2 cellular contexts compared by ENCODE assay signal in the genomic region with DNA sequence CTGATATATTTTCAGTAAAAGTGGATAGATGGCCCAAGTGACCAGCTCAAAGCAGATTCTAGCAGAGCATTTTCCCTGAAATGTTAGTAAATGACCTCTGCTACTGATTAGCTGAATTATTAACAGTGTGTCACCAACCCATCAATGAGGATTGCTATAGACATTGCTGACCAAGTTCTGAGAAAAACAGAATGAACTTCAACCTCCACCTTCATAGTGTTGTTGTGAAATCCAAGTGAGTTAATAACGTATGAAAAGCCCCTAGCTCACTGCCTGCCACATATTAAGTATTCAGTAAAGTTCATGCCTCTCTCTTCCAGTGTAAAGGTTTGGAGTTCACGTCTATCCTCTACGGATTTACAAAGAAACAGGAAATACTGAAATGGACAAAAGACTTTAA.
A peak's percentile ranks its signal among the peaks of the same experiment; 100 is the strongest.
TF ChIP-seq lines count a peak whose summit lies in the region.

No MANE protein-coding gene starts in this region.

TF ChIP-seq in WTC11, 78 proteins besides CTCF, POLR2A, EP300 and RAD21:
- TF ChIP-seq, protein P1, sequence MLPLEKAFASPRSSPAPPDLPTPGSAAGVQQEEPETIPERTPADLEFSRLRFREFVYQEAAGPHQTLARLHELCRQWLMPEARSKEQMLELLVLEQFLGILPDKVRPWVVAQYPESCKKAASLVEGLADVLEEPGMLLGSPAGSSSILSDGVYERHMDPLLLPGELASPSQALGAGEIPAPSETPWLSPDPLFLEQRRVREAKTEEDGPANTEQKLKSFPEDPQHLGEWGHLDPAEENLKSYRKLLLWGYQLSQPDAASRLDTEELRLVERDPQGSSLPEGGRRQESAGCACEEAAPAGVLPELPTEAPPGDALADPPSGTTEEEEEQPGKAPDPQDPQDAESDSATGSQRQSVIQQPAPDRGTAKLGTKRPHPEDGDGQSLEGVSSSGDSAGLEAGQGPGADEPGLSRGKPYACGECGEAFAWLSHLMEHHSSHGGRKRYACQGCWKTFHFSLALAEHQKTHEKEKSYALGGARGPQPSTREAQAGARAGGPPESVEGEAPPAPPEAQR (CRISPR knock-in tag; IDR thresholded peaks at IDR 0.05): no peak
- TF ChIP-seq ZNF317 (CRISPR knock-in tag; IDR thresholded peaks at IDR 0.05; ENCODE audit: borderline replicate concordance, low read depth): no peak
- TF ChIP-seq TCF7 (CRISPR knock-in tag; IDR thresholded peaks at IDR 0.05; ENCODE audit: low read depth): no peak
- no peak for TF ChIP-seq FOXP1 (CRISPR knock-in tag; IDR thresholded peaks at IDR 0.05; ENCODE audit: borderline replicate concordance)
- TF ChIP-seq, protein P2, sequence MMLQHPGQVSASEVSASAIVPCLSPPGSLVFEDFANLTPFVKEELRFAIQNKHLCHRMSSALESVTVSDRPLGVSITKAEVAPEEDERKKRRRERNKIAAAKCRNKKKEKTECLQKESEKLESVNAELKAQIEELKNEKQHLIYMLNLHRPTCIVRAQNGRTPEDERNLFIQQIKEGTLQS (CRISPR knock-in tag; conservative IDR thresholded peaks at IDR 0.05): no peak
- TF ChIP-seq, protein P3, sequence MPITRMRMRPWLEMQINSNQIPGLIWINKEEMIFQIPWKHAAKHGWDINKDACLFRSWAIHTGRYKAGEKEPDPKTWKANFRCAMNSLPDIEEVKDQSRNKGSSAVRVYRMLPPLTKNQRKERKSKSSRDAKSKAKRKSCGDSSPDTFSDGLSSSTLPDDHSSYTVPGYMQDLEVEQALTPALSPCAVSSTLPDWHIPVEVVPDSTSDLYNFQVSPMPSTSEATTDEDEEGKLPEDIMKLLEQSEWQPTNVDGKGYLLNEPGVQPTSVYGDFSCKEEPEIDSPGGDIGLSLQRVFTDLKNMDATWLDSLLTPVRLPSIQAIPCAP (CRISPR knock-in tag; IDR thresholded peaks at IDR 0.05): no peak
- no peak for TF ChIP-seq ZNF416 (CRISPR knock-in tag; IDR thresholded peaks at IDR 0.05)
- TF ChIP-seq, protein P4, sequence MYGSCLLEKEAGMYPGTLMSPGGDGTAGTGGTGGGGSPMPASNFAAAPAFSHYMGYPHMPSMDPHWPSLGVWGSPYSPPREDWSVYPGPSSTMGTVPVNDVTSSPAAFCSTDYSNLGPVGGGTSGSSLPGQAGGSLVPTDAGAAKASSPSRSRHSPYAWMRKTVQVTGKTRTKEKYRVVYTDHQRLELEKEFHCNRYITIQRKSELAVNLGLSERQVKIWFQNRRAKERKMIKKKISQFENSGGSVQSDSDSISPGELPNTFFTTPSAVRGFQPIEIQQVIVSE (CRISPR knock-in tag; IDR thresholded peaks at IDR 0.05; ENCODE audit: borderline replicate concordance): no peak

TF ChIP-seq in HepG2, 621 proteins besides CTCF, POLR2A, EP300 and RAD21 (continues in another document):
- TF ChIP-seq ZNF260 (CRISPR knock-in tag; IDR thresholded peaks at IDR 0.05; ENCODE audit: borderline replicate concordance, low read depth): no peak
- no peak for TF ChIP-seq REPIN1 (CRISPR knock-in tag; IDR thresholded peaks at IDR 0.05; ENCODE audit: borderline replicate concordance, low read depth)
- no peak for TF ChIP-seq ZNF256 (CRISPR knock-in tag; conservative IDR thresholded peaks at IDR 0.05)
- 0 out of 2 replicates have a peak, but pooled peaks have one; percentile 22 for TF ChIP-seq NR2F2 (IDR thresholded peaks at IDR 0.05; ENCODE audit: borderline replicate concordance, low read depth)
- TF ChIP-seq ZSCAN22 (CRISPR knock-in tag; IDR thresholded peaks at IDR 0.05): no peak
- peak; percentile 96 for TF ChIP-seq MIXL1 (CRISPR knock-in tag; IDR thresholded peaks at IDR 0.05)
- no peak for TF ChIP-seq LCORL (IDR thresholded peaks at IDR 0.05)
- 0 out of 2 replicates have a peak, but pooled peaks have one; percentile 29 for TF ChIP-seq LCORL (CRISPR knock-in tag; IDR thresholded peaks at IDR 0.05)
- peak; percentile 27; the same call in 1 of the 2 replicates for TF ChIP-seq FOSL2 (CRISPR knock-in tag; IDR thresholded peaks at IDR 0.05)
- TF ChIP-seq MEIS1 (CRISPR knock-in tag; IDR thresholded peaks at IDR 0.05; ENCODE audit: borderline replicate concordance): no peak
- peak; percentile 89 for TF ChIP-seq CEBPG (CRISPR knock-in tag; IDR thresholded peaks at IDR 0.05)
- TF ChIP-seq, protein P5, sequence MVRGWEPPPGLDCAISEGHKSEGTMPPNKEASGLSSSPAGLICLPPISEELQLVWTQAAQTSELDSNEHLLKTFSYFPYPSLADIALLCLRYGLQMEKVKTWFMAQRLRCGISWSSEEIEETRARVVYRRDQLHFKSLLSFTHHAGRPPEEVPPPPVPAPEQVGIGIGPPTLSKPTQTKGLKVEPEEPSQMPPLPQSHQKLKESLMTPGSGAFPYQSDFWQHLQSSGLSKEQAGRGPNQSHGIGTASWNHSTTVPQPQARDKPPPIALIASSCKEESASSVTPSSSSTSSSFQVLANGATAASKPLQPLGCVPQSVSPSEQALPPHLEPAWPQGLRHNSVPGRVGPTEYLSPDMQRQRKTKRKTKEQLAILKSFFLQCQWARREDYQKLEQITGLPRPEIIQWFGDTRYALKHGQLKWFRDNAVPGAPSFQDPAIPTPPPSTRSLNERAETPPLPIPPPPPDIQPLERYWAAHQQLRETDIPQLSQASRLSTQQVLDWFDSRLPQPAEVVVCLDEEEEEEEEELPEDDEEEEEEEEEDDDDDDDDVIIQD (CRISPR knock-in tag; IDR thresholded peaks at IDR 0.05; ENCODE audit: low read depth): peak; percentile 71
- no peak for TF ChIP-seq ATRX (CRISPR knock-in tag; IDR thresholded peaks at IDR 0.05; ENCODE audit: borderline replicate concordance)
- no peak for TF ChIP-seq RXRA (CRISPR knock-in tag; IDR thresholded peaks at IDR 0.05)
- TF ChIP-seq, protein P6, sequence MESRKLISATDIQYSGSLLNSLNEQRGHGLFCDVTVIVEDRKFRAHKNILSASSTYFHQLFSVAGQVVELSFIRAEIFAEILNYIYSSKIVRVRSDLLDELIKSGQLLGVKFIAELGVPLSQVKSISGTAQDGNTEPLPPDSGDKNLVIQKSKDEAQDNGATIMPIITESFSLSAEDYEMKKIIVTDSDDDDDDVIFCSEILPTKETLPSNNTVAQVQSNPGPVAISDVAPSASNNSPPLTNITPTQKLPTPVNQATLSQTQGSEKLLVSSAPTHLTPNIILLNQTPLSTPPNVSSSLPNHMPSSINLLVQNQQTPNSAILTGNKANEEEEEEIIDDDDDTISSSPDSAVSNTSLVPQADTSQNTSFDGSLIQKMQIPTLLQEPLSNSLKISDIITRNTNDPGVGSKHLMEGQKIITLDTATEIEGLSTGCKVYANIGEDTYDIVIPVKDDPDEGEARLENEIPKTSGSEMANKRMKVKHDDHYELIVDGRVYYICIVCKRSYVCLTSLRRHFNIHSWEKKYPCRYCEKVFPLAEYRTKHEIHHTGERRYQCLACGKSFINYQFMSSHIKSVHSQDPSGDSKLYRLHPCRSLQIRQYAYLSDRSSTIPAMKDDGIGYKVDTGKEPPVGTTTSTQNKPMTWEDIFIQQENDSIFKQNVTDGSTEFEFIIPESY (CRISPR knock-in tag; IDR thresholded peaks at IDR 0.05): no peak
- TF ChIP-seq ARNT (IDR thresholded peaks at IDR 0.05): no peak
- TF ChIP-seq SSRP1 (CRISPR knock-in tag; IDR thresholded peaks at IDR 0.05): no peak
- TF ChIP-seq, protein P7, sequence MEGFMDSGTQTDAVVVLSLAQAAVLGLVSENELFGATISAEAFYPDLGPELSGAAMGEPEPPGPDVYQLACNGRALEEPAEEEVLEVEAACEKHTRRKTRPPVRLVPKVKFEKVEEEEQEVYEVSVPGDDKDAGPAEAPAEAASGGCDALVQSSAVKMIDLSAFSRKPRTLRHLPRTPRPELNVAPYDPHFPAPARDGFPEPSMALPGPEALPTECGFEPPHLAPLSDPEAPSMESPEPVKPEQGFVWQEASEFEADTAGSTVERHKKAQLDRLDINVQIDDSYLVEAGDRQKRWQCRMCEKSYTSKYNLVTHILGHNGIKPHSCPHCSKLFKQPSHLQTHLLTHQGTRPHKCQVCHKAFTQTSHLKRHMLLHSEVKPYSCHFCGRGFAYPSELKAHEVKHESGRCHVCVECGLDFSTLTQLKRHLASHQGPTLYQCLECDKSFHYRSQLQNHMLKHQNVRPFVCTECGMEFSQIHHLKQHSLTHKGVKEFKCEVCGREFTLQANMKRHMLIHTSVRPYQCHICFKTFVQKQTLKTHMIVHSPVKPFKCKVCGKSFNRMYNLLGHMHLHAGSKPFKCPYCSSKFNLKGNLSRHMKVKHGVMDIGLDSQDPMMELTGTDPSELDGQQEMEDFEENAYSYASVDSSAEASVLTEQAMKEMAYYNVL (CRISPR knock-in tag; IDR thresholded peaks at IDR 0.05; ENCODE audit: borderline replicate concordance): peak; percentile 44; the same call in 1 of the 2 replicates
- no peak for TF ChIP-seq ZNF24 (IDR thresholded peaks at IDR 0.05)
- TF ChIP-seq RCOR2 (CRISPR knock-in tag; IDR thresholded peaks at IDR 0.05): peak; percentile 57; the same call in 1 of the 2 replicates
- no peak for TF ChIP-seq NFYB (CRISPR knock-in tag; IDR thresholded peaks at IDR 0.05)
- TF ChIP-seq FOXA1 (IDR thresholded peaks at IDR 0.05): no peak
- peak; percentile 24; the same call in 1 of the 2 replicates for TF ChIP-seq FOXA1 (CRISPR knock-in tag; IDR thresholded peaks at IDR 0.05)
- TF ChIP-seq CREB1 (IDR thresholded peaks at IDR 0.05): no peak
- peak; percentile 80 for TF ChIP-seq CREB1 (CRISPR knock-in tag; IDR thresholded peaks at IDR 0.05)
- TF ChIP-seq, protein P8, sequence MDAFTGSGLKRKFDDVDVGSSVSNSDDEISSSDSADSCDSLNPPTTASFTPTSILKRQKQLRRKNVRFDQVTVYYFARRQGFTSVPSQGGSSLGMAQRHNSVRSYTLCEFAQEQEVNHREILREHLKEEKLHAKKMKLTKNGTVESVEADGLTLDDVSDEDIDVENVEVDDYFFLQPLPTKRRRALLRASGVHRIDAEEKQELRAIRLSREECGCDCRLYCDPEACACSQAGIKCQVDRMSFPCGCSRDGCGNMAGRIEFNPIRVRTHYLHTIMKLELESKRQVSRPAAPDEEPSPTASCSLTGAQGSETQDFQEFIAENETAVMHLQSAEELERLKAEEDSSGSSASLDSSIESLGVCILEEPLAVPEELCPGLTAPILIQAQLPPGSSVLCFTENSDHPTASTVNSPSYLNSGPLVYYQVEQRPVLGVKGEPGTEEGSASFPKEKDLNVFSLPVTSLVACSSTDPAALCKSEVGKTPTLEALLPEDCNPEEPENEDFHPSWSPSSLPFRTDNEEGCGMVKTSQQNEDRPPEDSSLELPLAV (CRISPR knock-in tag; conservative IDR thresholded peaks at IDR 0.05; ENCODE audit: low read depth): no peak
- TF ChIP-seq SMYD3 (CRISPR knock-in tag; IDR thresholded peaks at IDR 0.05): no peak
- no peak for TF ChIP-seq KDM4B (CRISPR knock-in tag; IDR thresholded peaks at IDR 0.05)
- no peak for TF ChIP-seq YEATS2 (CRISPR knock-in tag; IDR thresholded peaks at IDR 0.05; ENCODE audit: borderline replicate concordance)
- no peak for TF ChIP-seq ZNF550 (CRISPR knock-in tag; IDR thresholded peaks at IDR 0.05; ENCODE audit: borderline replicate concordance)
- TF ChIP-seq CREM (IDR thresholded peaks at IDR 0.05): peak; percentile 57; the same call in 1 of the 2 replicates
- TF ChIP-seq CREM (CRISPR knock-in tag; IDR thresholded peaks at IDR 0.05): no peak
- TF ChIP-seq ZNF234 (CRISPR knock-in tag; conservative IDR thresholded peaks at IDR 0.05): no peak
- TF ChIP-seq, protein P9, sequence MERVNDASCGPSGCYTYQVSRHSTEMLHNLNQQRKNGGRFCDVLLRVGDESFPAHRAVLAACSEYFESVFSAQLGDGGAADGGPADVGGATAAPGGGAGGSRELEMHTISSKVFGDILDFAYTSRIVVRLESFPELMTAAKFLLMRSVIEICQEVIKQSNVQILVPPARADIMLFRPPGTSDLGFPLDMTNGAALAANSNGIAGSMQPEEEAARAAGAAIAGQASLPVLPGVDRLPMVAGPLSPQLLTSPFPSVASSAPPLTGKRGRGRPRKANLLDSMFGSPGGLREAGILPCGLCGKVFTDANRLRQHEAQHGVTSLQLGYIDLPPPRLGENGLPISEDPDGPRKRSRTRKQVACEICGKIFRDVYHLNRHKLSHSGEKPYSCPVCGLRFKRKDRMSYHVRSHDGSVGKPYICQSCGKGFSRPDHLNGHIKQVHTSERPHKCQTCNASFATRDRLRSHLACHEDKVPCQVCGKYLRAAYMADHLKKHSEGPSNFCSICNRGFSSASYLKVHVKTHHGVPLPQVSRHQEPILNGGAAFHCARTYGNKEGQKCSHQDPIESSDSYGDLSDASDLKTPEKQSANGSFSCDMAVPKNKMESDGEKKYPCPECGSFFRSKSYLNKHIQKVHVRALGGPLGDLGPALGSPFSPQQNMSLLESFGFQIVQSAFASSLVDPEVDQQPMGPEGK (CRISPR knock-in tag; IDR thresholded peaks at IDR 0.05): peak; percentile 13; the same call in 1 of the 2 replicates
- no peak for TF ChIP-seq RBFOX2 (IDR thresholded peaks at IDR 0.05; ENCODE audit: low read depth, low read length)
- peak; percentile 71; the same call in 1 of the 2 replicates for TF ChIP-seq HDAC2 (CRISPR knock-in tag; IDR thresholded peaks at IDR 0.05)
- TF ChIP-seq, protein P10, sequence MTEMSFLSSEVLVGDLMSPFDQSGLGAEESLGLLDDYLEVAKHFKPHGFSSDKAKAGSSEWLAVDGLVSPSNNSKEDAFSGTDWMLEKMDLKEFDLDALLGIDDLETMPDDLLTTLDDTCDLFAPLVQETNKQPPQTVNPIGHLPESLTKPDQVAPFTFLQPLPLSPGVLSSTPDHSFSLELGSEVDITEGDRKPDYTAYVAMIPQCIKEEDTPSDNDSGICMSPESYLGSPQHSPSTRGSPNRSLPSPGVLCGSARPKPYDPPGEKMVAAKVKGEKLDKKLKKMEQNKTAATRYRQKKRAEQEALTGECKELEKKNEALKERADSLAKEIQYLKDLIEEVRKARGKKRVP (CRISPR knock-in tag; IDR thresholded peaks at IDR 0.05): 0 out of 4 replicates have a peak, but pooled peaks of 1 of the 2 experiments have one; percentile 21
- TF ChIP-seq, protein P11, sequence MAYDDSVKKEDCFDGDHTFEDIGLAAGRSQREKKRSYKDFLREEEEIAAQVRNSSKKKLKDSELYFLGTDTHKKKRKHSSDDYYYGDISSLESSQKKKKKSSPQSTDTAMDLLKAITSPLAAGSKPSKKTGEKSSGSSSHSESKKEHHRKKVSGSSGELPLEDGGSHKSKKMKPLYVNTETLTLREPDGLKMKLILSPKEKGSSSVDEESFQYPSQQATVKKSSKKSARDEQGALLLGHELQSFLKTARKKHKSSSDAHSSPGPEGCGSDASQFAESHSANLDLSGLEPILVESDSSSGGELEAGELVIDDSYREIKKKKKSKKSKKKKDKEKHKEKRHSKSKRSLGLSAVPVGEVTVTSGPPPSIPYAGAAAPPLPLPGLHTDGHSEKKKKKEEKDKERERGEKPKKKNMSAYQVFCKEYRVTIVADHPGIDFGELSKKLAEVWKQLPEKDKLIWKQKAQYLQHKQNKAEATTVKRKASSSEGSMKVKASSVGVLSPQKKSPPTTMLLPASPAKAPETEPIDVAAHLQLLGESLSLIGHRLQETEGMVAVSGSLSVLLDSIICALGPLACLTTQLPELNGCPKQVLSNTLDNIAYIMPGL (CRISPR knock-in tag; IDR thresholded peaks at IDR 0.05; ENCODE audit: borderline replicate concordance in 1 of 2, low read depth in 1 of 2): no peak
- no peak for TF ChIP-seq HMGA1 (CRISPR knock-in tag; conservative IDR thresholded peaks at IDR 0.05)
- no peak for TF ChIP-seq PCBP2 (optimal IDR thresholded peaks at IDR 0.05; ENCODE audit: low read depth, low read length, poor library complexity, severe bottlenecking)
- no peak for TF ChIP-seq MAZ (IDR thresholded peaks at IDR 0.05; ENCODE audit: borderline replicate concordance, low read depth, low read length)
- no peak for TF ChIP-seq MAZ (CRISPR knock-in tag; IDR thresholded peaks at IDR 0.05; ENCODE audit: low read depth)
- TF ChIP-seq, protein P12, sequence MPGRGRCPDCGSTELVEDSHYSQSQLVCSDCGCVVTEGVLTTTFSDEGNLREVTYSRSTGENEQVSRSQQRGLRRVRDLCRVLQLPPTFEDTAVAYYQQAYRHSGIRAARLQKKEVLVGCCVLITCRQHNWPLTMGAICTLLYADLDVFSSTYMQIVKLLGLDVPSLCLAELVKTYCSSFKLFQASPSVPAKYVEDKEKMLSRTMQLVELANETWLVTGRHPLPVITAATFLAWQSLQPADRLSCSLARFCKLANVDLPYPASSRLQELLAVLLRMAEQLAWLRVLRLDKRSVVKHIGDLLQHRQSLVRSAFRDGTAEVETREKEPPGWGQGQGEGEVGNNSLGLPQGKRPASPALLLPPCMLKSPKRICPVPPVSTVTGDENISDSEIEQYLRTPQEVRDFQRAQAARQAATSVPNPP (CRISPR knock-in tag; IDR thresholded peaks at IDR 0.05): no peak
